Comparison of ENCODE assay signal across 18 cellular contexts in the genomic region with DNA sequence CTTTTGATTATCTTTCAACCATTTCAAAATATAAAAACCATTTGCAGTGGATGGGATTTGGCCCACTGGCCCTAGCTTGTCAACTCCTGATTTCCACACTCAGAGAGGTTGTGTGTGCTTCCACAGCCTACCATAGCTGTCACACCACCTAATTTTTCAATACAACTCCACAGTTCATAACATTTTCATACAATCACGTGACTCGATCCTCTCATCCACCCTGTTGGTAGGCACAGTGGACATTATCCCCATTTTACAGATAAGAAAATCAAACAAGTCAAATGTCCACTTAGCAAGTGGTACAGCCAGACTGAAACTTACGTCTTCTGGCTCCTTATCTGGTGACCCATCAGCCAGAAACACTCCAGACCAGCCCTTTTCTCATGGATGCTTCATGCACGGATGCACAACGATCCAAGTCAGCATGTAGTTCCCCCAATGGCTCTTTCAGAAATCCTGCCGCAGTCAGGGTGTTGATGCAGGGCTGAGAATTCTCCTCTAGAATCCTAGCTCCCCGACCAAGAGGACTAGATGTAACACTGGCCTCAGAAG.
"Had no signal": no experiment of that assay in that cellular context is flagged by ENCODE, and none has a peak within 500 bp of the region (broad histone marks: within the 10 kb centered on the region; RNA-seq: fewer than 3 reads in every experiment).

No MANE protein-coding gene starts in this region.

- H3K27me3 ChIP-seq: foreskin keratinocyte, heart right ventricle, neural progenitor cell, ovary, right atrium auricular region, upper lobe of right lung, vagina had no signal

- ATAC-seq: foreskin keratinocyte; heart right ventricle; left lobe of liver; mucosa of descending colon; naive thymus-derived CD8-positive, alpha-beta T cell had no signal

- DNase-seq: dermis blood vessel endothelial cell; effector CD4-positive, alpha-beta T cell; endodermal cell; foreskin keratinocyte; heart right ventricle; hypothalamus; mucosa of descending colon; naive thymus-derived CD8-positive, alpha-beta T cell; nucleus accumbens; ovary; small intestine; stimulated activated CD4-positive, alpha-beta T cell treated with anti-CD3 and anti-CD28 coated beads, Interleukin-2, amount 100 ng/mL, for 48 hours; stimulated activated naive CD4-positive, alpha-beta T cell treated with Interleukin-2 at 50 U/mL for 16 hours; upper lobe of right lung had no signal

- H3K4me3 ChIP-seq: heart right ventricle, mucosa of descending colon, neural progenitor cell, ovary, right atrium auricular region, upper lobe of right lung, vagina had no signal

- H3K4me2 ChIP-seq: neural progenitor cell had no signal

- H3K27ac ChIP-seq: foreskin keratinocyte, heart right ventricle, neural progenitor cell, ovary, right atrium auricular region, upper lobe of right lung, vagina had no signal

- H3K9me3 ChIP-seq: heart right ventricle, mucosa of descending colon, ovary, right atrium auricular region, upper lobe of right lung, vagina had no signal

- H3K9ac ChIP-seq: neural progenitor cell had no signal

- H3K36me3 ChIP-seq: heart right ventricle, neural progenitor cell, ovary, right atrium auricular region, upper lobe of right lung, vagina had no signal
